In the genomic region with DNA sequence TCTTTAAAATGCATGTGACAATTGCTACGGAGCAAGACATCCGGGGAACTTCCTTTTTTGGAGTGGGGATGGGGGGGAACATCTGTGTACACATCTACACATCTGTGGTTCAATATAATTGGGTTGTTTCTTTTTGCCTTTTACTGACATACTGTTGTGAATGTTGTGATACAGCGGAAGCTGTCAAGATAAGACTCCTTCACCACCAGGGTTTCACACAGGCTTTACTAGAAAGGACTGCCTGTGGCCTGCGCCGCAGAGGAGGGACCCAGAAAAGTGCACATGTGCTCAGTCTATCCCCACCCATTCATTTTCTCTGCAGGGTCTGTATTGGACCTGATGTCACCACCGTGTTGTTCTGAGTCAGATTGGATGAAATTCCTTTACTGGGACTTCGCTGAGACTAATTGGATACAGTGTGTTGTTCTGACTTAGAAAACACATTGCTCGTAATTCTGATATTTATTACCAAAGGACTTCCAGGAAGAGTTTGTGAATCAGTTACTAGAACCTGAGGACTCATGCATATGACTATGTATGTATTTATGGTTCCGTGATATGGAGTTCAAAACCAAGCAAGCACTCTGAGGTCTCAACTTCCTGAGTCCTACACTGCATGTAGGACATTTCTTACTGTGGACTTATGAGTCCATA, we compare ENCODE assay signal across 14 cellular contexts.
DNase-seq lines count a peak whose midpoint lies in the region; ATAC-seq and TF ChIP-seq lines count a peak whose summit lies in the region.
"Had no signal": no experiment of that assay in that cellular context is flagged by ENCODE, and none has a peak within 500 bp of the region (broad histone marks: within the 10 kb centered on the region; RNA-seq: fewer than 3 reads in every experiment).

No MANE protein-coding gene starts in this region.

- POLR2A ChIA-PET in CD8-positive, alpha-beta memory T cell (lab: Charles Lee): no interaction called here

- WGBS in lower leg skin, 2 donors: 71 to 73% methylated on average over 9 of the region's 9 CpGs

- H3K27me3 ChIP-seq in CD8-positive, alpha-beta memory T cell (ENCODE audit: insufficient read depth, low read length, poor library complexity, severe bottlenecking): no peaks in the 10 kb centered on the region
- H3K27me3 ChIP-seq: gastroesophageal sphincter had no signal

- H3K4me1 Mint-ChIP-seq in stimulated activated naive CD8-positive, alpha-beta T cell treated with anti-CD3 and anti-CD28 coated beads, Interleukin-15, amount 100 ng/mL, for 72 hours: peaks cover 15% of the 10 kb centered on the region
- peaks cover 0 to 2% of the 10 kb centered on the region in 2 donors for H3K4me1 Mint-ChIP-seq in effector memory CD8-positive, alpha-beta T cell (ENCODE audit: low read depth in 2 of 2)
- H3K4me1 Mint-ChIP-seq in CD8-positive, alpha-beta memory T cell: peaks cover 0 to 5% (median 5%) of the 10 kb centered on the region in 3 donors

- H3K27ac ChIP-seq in CD8-positive, alpha-beta memory T cell (ENCODE audit: low read depth, low read length): no peak overlapping the region
- H3K27ac ChIP-seq: gastroesophageal sphincter had no signal

- H3K9me3 Mint-ChIP-seq in stimulated activated naive CD8-positive, alpha-beta T cell treated with anti-CD3 and anti-CD28 coated beads, Interleukin-15, amount 100 ng/mL, for 72 hours: peaks cover 6 to 17% of the 10 kb centered on the region in 2 donors
- H3K9me3 Mint-ChIP-seq in effector memory CD8-positive, alpha-beta T cell: no peaks in the 10 kb centered on the region
- H3K9me3 Mint-ChIP-seq in CD8-positive, alpha-beta memory T cell: peaks cover 3 to 11% (median 5%) of the 10 kb centered on the region in 5 donors

- no peak overlapping the region for H3K27ac Mint-ChIP-seq in stimulated activated naive CD8-positive, alpha-beta T cell treated with anti-CD3 and anti-CD28 coated beads, Interleukin-15, amount 100 ng/mL, for 72 hours
- no peak overlapping the region for H3K27ac Mint-ChIP-seq in effector memory CD8-positive, alpha-beta T cell
- H3K27ac Mint-ChIP-seq in CD8-positive, alpha-beta memory T cell: no peak overlapping the region
- H3K27ac Mint-ChIP-seq: T-cell had no signal

- H3K4me3 Mint-ChIP-seq in stimulated activated naive CD8-positive, alpha-beta T cell treated with anti-CD3 and anti-CD28 coated beads, Interleukin-15, amount 100 ng/mL, for 72 hours: no peak overlapping the region
- H3K4me3 Mint-ChIP-seq in effector memory CD8-positive, alpha-beta T cell: no peak overlapping the region
- no peak overlapping the region for H3K4me3 Mint-ChIP-seq in CD8-positive, alpha-beta memory T cell
- H3K4me3 Mint-ChIP-seq: CD4-positive, alpha-beta memory T cell; T-cell had no signal

- DNase-seq in stimulated activated naive CD8-positive, alpha-beta T cell treated with anti-CD3 and anti-CD28 coated beads, Interleukin-15, amount 100 ng/mL, for 72 hours: no peak
- DNase-seq in stimulated activated naive CD8-positive, alpha-beta T cell treated with anti-CD3 and anti-CD28 coated beads, Interleukin-15, Interleukin-2, amounts not matched to agents 100 U/mL and 50 U/mL, for 24 hours: no peak
- DNase-seq in RKO (ENCODE audit: low spot score) (peak; percentile 30), NCI-H1694 treated with DMSO at 0.1 percent for 48 hours (lab: John Stamatoyannopoulos, UW) (no peak), lower leg skin (ENCODE audit: low spot score in 2 of 2) (no peak)
- DNase-seq in effector memory CD8-positive, alpha-beta T cell: no peak
- no peak for DNase-seq in CD8-positive, alpha-beta memory T cell
- DNase-seq: CD4-positive, alpha-beta memory T cell; dermis blood vessel endothelial cell; MM.1S; right cardiac atrium; T-cell had no signal

- intact Hi-C loops in lower leg skin (cut with DNase I; ENCODE audit: low total_unique reads): no loop called here

- no peak for TF ChIP-seq POLR2A in lower leg skin (IDR thresholded peaks at IDR 0.05)

- H3K4me3 ChIP-seq in CD8-positive, alpha-beta memory T cell (ENCODE audit: low read length): no peak overlapping the region
- H3K4me3 ChIP-seq in lower leg skin (ENCODE audit: low read depth, poor library complexity, severe bottlenecking): no peak overlapping the region
- H3K4me3 ChIP-seq: gastroesophageal sphincter had no signal

- H3K4me1 ChIP-seq in CD8-positive, alpha-beta memory T cell (ENCODE audit: insufficient read depth, low read length): no peaks in the 10 kb centered on the region
- H3K4me1 ChIP-seq: gastroesophageal sphincter had no signal

- peaks cover 5% of the 10 kb centered on the region for H3K9me3 ChIP-seq in CD8-positive, alpha-beta memory T cell (ENCODE audit: low read length)

- no peaks in the 10 kb centered on the region for H3K36me3 Mint-ChIP-seq in effector memory CD8-positive, alpha-beta T cell (ENCODE audit: insufficient read depth)
- peaks cover 0 to 6% (median 3%) of the 10 kb centered on the region in 3 donors for H3K36me3 Mint-ChIP-seq in CD8-positive, alpha-beta memory T cell

- peaks cover 7% of the 10 kb centered on the region for H3K27me3 Mint-ChIP-seq in stimulated activated naive CD8-positive, alpha-beta T cell treated with anti-CD3 and anti-CD28 coated beads, Interleukin-15, amount 100 ng/mL, for 72 hours
- peaks cover 4 to 8% of the 10 kb centered on the region in 2 donors for H3K27me3 Mint-ChIP-seq in effector memory CD8-positive, alpha-beta T cell
- peaks cover 0 to 2% of the 10 kb centered on the region in 2 donors for H3K27me3 Mint-ChIP-seq in CD8-positive, alpha-beta memory T cell
- H3K27me3 Mint-ChIP-seq: T-cell had no signal

- TF ChIP-seq CTCF in lower leg skin (IDR thresholded peaks at IDR 0.05): no peak

- peak; percentile 39 for ATAC-seq in stimulated activated naive CD8-positive, alpha-beta T cell treated with anti-CD3 and anti-CD28 coated beads, Interleukin-15, amount 100 ng/mL, for 72 hours
- ATAC-seq in stimulated activated naive CD8-positive, alpha-beta T cell treated with anti-CD3 and anti-CD28 coated beads, Interleukin-15, Interleukin-2, amounts not matched to agents 100 U/mL and 50 U/mL, for 24 hours: no peak
- peak; percentile 66 for ATAC-seq in effector memory CD8-positive, alpha-beta T cell (replicated peaks)
- no peak for ATAC-seq in HG03442 (IDR thresholded peaks at IDR 0.05; ENCODE audit: unreplicated experiment)
- ATAC-seq: gastroesophageal sphincter, right cardiac atrium had no signal

- no peaks in the 10 kb centered on the region for H3K36me3 ChIP-seq in CD8-positive, alpha-beta memory T cell (ENCODE audit: insufficient read depth, low read length)
- H3K36me3 ChIP-seq: gastroesophageal sphincter had no signal

- CTCF ChIA-PET in CD8-positive, alpha-beta memory T cell (lab: Charles Lee): no interaction called here

Comparison
In these comparisons a context has a peak if more than half of its experiments do, and no peak if none do; other contexts are left out.
1. ATAC-seq: peak in stimulated activated naive CD8-positive, alpha-beta T cell treated with anti-CD3 and anti-CD28 coated beads, Interleukin-15, amount 100 ng/mL, for 72 hours (single experiment) and effector memory CD8-positive, alpha-beta T cell (single experiment); none in stimulated activated naive CD8-positive, alpha-beta T cell treated with anti-CD3 and anti-CD28 coated beads, Interleukin-15, Interleukin-2, amounts not matched to agents 100 U/mL and 50 U/mL, for 24 hours (single experiment) and HG03442 (single experiment).